9 cellular contexts compared by ENCODE assay signal in genomic region chr20:8326196-8326595, GRCh38.
"Had no signal": no experiment of that assay in that cellular context is flagged by ENCODE, and none has a peak within 500 bp of the region (broad histone marks: within the 10 kb centered on the region; RNA-seq: fewer than 3 reads in every experiment).

No MANE protein-coding gene starts in this region.

- ATAC-seq: GM23338, HCT116, K562 had no signal

- H3K9me3 ChIP-seq: HAP-1 had no signal

- DNase-seq: HFFc6, KG1 had no signal

- H3K27ac Mint-ChIP-seq: GM23338, HFFc6 had no signal

- H3K4me3 ChIP-seq: GM23338, HAP-1, K562 had no signal

- H3K36me3 ChIP-seq: HAP-1 had no signal

- H3K9me3 Mint-ChIP-seq: GM23338, HFFc6 had no signal

- H3K4me3 Mint-ChIP-seq: GM23338, HFFc6 had no signal

- FAIRE-seq: H1, H54, HTR-8/SVneo, K562 had no signal

- H3K4me2 ChIP-seq: GM23338 had no signal

- H2AFZ ChIP-seq: GM23338 had no signal
